1 cellular context compared by ENCODE assay signal in the genomic region with DNA sequence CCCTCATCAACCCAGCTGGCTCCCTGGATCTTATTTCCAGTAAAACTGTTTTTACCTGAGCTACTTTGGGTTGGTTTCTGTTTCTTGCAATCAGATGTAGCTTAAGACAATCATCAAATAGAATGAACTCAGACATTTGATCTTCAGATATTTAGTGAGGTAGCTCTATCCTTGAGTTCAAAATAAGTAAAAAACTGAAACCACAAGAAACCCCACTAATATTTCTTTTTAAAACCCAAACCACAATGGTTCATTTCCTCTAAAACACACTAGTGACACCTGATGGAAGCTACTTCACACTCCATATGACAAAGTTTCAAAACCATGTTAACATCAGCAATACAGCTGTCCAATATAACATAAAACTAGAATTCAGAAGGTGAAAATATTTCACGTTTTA.
TF ChIP-seq lines count a peak whose summit lies in the region.

No MANE protein-coding gene starts in this region.

TF ChIP-seq in WTC11, 78 proteins besides CTCF, POLR2A, EP300 and RAD21 (continued from another document):
- TF ChIP-seq, protein P1, sequence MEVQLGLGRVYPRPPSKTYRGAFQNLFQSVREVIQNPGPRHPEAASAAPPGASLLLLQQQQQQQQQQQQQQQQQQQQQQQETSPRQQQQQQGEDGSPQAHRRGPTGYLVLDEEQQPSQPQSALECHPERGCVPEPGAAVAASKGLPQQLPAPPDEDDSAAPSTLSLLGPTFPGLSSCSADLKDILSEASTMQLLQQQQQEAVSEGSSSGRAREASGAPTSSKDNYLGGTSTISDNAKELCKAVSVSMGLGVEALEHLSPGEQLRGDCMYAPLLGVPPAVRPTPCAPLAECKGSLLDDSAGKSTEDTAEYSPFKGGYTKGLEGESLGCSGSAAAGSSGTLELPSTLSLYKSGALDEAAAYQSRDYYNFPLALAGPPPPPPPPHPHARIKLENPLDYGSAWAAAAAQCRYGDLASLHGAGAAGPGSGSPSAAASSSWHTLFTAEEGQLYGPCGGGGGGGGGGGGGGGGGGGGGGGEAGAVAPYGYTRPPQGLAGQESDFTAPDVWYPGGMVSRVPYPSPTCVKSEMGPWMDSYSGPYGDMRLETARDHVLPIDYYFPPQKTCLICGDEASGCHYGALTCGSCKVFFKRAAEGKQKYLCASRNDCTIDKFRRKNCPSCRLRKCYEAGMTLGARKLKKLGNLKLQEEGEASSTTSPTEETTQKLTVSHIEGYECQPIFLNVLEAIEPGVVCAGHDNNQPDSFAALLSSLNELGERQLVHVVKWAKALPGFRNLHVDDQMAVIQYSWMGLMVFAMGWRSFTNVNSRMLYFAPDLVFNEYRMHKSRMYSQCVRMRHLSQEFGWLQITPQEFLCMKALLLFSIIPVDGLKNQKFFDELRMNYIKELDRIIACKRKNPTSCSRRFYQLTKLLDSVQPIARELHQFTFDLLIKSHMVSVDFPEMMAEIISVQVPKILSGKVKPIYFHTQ (CRISPR knock-in tag; IDR thresholded peaks at IDR 0.05): no peak
- TF ChIP-seq, protein P2, sequence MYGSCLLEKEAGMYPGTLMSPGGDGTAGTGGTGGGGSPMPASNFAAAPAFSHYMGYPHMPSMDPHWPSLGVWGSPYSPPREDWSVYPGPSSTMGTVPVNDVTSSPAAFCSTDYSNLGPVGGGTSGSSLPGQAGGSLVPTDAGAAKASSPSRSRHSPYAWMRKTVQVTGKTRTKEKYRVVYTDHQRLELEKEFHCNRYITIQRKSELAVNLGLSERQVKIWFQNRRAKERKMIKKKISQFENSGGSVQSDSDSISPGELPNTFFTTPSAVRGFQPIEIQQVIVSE (CRISPR knock-in tag; IDR thresholded peaks at IDR 0.05; ENCODE audit: borderline replicate concordance): no peak
- TF ChIP-seq, protein P3, sequence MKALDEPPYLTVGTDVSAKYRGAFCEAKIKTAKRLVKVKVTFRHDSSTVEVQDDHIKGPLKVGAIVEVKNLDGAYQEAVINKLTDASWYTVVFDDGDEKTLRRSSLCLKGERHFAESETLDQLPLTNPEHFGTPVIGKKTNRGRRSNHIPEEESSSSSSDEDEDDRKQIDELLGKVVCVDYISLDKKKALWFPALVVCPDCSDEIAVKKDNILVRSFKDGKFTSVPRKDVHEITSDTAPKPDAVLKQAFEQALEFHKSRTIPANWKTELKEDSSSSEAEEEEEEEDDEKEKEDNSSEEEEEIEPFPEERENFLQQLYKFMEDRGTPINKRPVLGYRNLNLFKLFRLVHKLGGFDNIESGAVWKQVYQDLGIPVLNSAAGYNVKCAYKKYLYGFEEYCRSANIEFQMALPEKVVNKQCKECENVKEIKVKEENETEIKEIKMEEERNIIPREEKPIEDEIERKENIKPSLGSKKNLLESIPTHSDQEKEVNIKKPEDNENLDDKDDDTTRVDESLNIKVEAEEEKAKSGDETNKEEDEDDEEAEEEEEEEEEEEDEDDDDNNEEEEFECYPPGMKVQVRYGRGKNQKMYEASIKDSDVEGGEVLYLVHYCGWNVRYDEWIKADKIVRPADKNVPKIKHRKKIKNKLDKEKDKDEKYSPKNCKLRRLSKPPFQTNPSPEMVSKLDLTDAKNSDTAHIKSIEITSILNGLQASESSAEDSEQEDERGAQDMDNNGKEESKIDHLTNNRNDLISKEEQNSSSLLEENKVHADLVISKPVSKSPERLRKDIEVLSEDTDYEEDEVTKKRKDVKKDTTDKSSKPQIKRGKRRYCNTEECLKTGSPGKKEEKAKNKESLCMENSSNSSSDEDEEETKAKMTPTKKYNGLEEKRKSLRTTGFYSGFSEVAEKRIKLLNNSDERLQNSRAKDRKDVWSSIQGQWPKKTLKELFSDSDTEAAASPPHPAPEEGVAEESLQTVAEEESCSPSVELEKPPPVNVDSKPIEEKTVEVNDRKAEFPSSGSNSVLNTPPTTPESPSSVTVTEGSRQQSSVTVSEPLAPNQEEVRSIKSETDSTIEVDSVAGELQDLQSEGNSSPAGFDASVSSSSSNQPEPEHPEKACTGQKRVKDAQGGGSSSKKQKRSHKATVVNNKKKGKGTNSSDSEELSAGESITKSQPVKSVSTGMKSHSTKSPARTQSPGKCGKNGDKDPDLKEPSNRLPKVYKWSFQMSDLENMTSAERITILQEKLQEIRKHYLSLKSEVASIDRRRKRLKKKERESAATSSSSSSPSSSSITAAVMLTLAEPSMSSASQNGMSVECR (CRISPR knock-in tag; IDR thresholded peaks at IDR 0.05; ENCODE audit: borderline replicate concordance): no peak
- no peak for TF ChIP-seq KAT7 (CRISPR knock-in tag; IDR thresholded peaks at IDR 0.05; ENCODE audit: borderline replicate concordance)
